In genomic region chr1:185400057-185400456, GRCh38 we compare ENCODE assay signal across 19 cellular contexts.
DNase-seq lines count a peak whose midpoint lies in the region; ATAC-seq, FAIRE-seq and TF ChIP-seq lines count a peak whose summit lies in the region.
"Had no signal": no experiment of that assay in that cellular context is flagged by ENCODE, and none has a peak within 500 bp of the region (broad histone marks: within the 10 kb centered on the region; RNA-seq: fewer than 3 reads in every experiment).

No MANE protein-coding gene starts in this region.

- DNase-seq in AG04449 (ENCODE audit: low read depth, low spot score) (peak; percentile 36), HCEC 1CT (peak; percentile 67), astrocyte (ENCODE audit: low read depth) (peak; percentile 83), hepatic stellate cell (ENCODE audit: low spot score) (peak; percentile 48), natural killer cell (no peak), ecto neural progenitor cell (ENCODE audit: low spot score) (no peak)
- no peak for DNase-seq in effector CD8-positive, alpha-beta T cell (lab: John Stamatoyannopoulos, UW)
- DNase-seq: activated CD4-positive, alpha-beta T cell treated with anti-CD3 and anti-CD28 coated beads, Interleukin-2, amount 10 ng/mL, durations not matched to agents 24 days and 14 days; body of pancreas; erythroblast; midbrain; NCI-H2029 treated with DMSO at 0.1 percent for 48 hours; stimulated activated CD4-positive, alpha-beta T cell treated with anti-CD3 and anti-CD28 coated beads, Interleukin-4, amount 100 ng/mL, for 1 hour; stimulated activated naive CD4-positive, alpha-beta T cell had no signal

- no peaks in the 10 kb centered on the region for H3K27me3 ChIP-seq in astrocyte (ENCODE audit: insufficient read depth, low read length)
- H3K27me3 ChIP-seq: BLaER1, body of pancreas had no signal

- POLR2A ChIA-PET in AG04449 (lab: Yijun Ruan, JAX) = no interaction called here

- no peaks in the 10 kb centered on the region for H3K36me3 Mint-ChIP-seq in astrocyte (ENCODE audit: low read depth, unreplicated experiment)
- H3K36me3 Mint-ChIP-seq in natural killer cell = no peaks in the 10 kb centered on the region

- CTCF ChIA-PET in AG04449 (lab: Yijun Ruan, JAX) = no interaction called here

- H3K4me3 Mint-ChIP-seq in astrocyte (ENCODE audit: unreplicated experiment) = no peak overlapping the region
- no peak overlapping the region for H3K4me3 Mint-ChIP-seq in natural killer cell
- H3K4me3 Mint-ChIP-seq: activated CD4-positive, alpha-beta T cell treated with anti-CD3 and anti-CD28 coated beads, Interleukin-2, amount 10 ng/mL, durations not matched to agents 24 days and 14 days; activated T-helper 17 cell treated with anti-CD3 and anti-CD28 coated beads, Interleukin-2, amount 50 U/mL, for 72 hours had no signal

- intact Hi-C loops in natural killer cell (cut with micrococcal nuclease) = no loop called here

- peak; percentile 84 for FAIRE-seq in astrocyte (lab: Jason Lieb, UNC)
- FAIRE-seq: G401.6 had no signal

- TF ChIP-seq CTCF in AG04449 (IDR thresholded peaks at IDR 0.05; ENCODE audit: insufficient read depth, low read length, missing control alignments) = no peak
- no peak for TF ChIP-seq CTCF in astrocyte (IDR thresholded peaks at IDR 0.05; ENCODE audit: insufficient read depth, low read depth, low read length)
- TF ChIP-seq CTCF in natural killer cell (IDR thresholded peaks at IDR 0.05) = no peak

- peaks cover 2% of the 10 kb centered on the region for H3K9me3 Mint-ChIP-seq in astrocyte (ENCODE audit: unreplicated experiment)
- H3K9me3 Mint-ChIP-seq in natural killer cell = peaks cover 0 to 2% of the 10 kb centered on the region in 2 donors

- no peaks in the 10 kb centered on the region for H3K36me3 ChIP-seq in astrocyte (ENCODE audit: insufficient read depth, low read length)
- H3K36me3 ChIP-seq: BLaER1 had no signal

- ATAC-seq in natural killer cell (no peak), GM21447 (IDR thresholded peaks at IDR 0.05; ENCODE audit: unreplicated experiment) (no peak)
- ATAC-seq: activated T-helper 17 cell treated with anti-CD3 and anti-CD28 coated beads, Interleukin-2, amount 50 U/mL, for 72 hours; body of pancreas had no signal

- H3K27me3 Mint-ChIP-seq in astrocyte (ENCODE audit: low read depth, unreplicated experiment) (no peaks in the 10 kb centered on the region), natural killer cell (ENCODE audit: low read depth in 2 of 2) (no peaks in the 10 kb centered on the region)
- H3K27me3 Mint-ChIP-seq: activated CD4-positive, alpha-beta T cell treated with anti-CD3 and anti-CD28 coated beads, Interleukin-2, amount 10 ng/mL, durations not matched to agents 24 days and 14 days; activated T-helper 17 cell treated with anti-CD3 and anti-CD28 coated beads, Interleukin-2, amount 50 U/mL, for 72 hours had no signal

- peaks cover 12% of the 10 kb centered on the region for H3K4me1 ChIP-seq in astrocyte (ENCODE audit: insufficient read depth, low read length)
- H3K4me1 ChIP-seq: BLaER1, body of pancreas had no signal

- no peaks in the 10 kb centered on the region for H4K20me1 ChIP-seq in astrocyte (ENCODE audit: insufficient read depth, low read length)
- H4K20me1 ChIP-seq: BLaER1 had no signal

- H3K9me3 ChIP-seq in astrocyte (ENCODE audit: insufficient read depth, low read depth, low read length) = no peaks in the 10 kb centered on the region
- H3K9me3 ChIP-seq: BLaER1, body of pancreas had no signal

- peak overlapping the region; percentile 18 for H3K4me2 ChIP-seq in astrocyte (ENCODE audit: low read length)
- H3K4me2 ChIP-seq: BLaER1, KMS-11 had no signal

- no peak overlapping the region for H3K9ac ChIP-seq in astrocyte (ENCODE audit: low read length)
- H3K9ac ChIP-seq: BLaER1, KMS-11 had no signal

- peak overlapping the region; percentile 96 for H3K27ac Mint-ChIP-seq in astrocyte (ENCODE audit: unreplicated experiment)
- no peak overlapping the region for H3K27ac Mint-ChIP-seq in natural killer cell
- H3K27ac Mint-ChIP-seq: activated CD4-positive, alpha-beta T cell treated with anti-CD3 and anti-CD28 coated beads, Interleukin-2, amount 10 ng/mL, durations not matched to agents 24 days and 14 days; activated T-helper 17 cell treated with anti-CD3 and anti-CD28 coated beads, Interleukin-2, amount 50 U/mL, for 72 hours had no signal

- no peak overlapping the region for H2AFZ ChIP-seq in astrocyte (ENCODE audit: low read depth, low read length)

- peak overlapping the region; percentile 78 for H3K27ac ChIP-seq in astrocyte (ENCODE audit: low read depth, low read length)
- H3K27ac ChIP-seq: BLaER1, body of pancreas, KMS-11 had no signal

- no peaks in the 10 kb centered on the region for H3K79me2 ChIP-seq in astrocyte (ENCODE audit: insufficient read depth, low read length)

- no peak overlapping the region for H3K4me3 ChIP-seq in AG04449 (ENCODE audit: low read depth, low read length)
- H3K4me3 ChIP-seq in astrocyte (ENCODE audit: insufficient read depth, low read depth, low read length) = no peak overlapping the region
- H3K4me3 ChIP-seq: BLaER1, body of pancreas had no signal

- peaks cover 31% of the 10 kb centered on the region for H3K4me1 Mint-ChIP-seq in astrocyte (ENCODE audit: low read depth, unreplicated experiment)
- peaks cover 28 to 29% of the 10 kb centered on the region in 2 donors for H3K4me1 Mint-ChIP-seq in natural killer cell
- H3K4me1 Mint-ChIP-seq: activated T-helper 17 cell treated with anti-CD3 and anti-CD28 coated beads, Interleukin-2, amount 50 U/mL, for 72 hours had no signal

Comparison
In these comparisons a context has a peak if more than half of its experiments do, and no peak if none do; other contexts are left out.
1. DNase-seq: peak in AG04449 (single experiment), HCEC 1CT (single experiment), astrocyte (single experiment) and hepatic stellate cell (single experiment); none in natural killer cell (single experiment), ecto neural progenitor cell (single experiment) and effector CD8-positive, alpha-beta T cell (single experiment).